Comparison of ENCODE assay signal across 25 cellular contexts in the genomic region with DNA sequence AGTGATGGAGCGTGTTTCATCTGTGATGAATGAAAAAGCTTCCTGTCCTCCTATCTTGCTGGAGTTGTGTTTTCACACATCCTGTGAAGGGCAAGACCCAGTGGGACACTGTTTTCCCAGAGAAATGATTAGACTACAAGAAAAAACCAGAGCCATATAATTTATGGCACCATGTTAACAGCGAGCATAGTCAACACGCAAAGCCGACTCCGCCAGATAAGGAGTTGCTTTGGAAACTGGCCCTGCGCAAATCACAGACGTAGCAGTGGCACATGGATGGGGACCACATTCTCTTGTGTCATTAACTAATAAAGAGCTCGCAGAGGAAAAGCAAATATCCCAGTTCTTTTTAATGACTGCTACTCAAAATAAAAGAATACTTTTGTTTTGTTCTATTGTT.
"Had no signal": no experiment of that assay in that cellular context is flagged by ENCODE, and none has a peak within 500 bp of the region (broad histone marks: within the 10 kb centered on the region; RNA-seq: fewer than 3 reads in every experiment).

No MANE protein-coding gene starts in this region.

- FAIRE-seq: islet of Langerhans had no signal

- H3K9me3 ChIP-seq: esophagus muscularis mucosa, testis, transverse colon had no signal

- H3K27ac ChIP-seq: esophagus muscularis mucosa, neural progenitor cell, testis, transverse colon had no signal

- H3K4me1 Mint-ChIP-seq: neural progenitor cell had no signal

- H3K4me2 ChIP-seq: neural progenitor cell had no signal

- ATAC-seq: left ventricle myocardium superior; naive thymus-derived CD8-positive, alpha-beta T cell; right cardiac atrium had no signal

- H2AFZ ChIP-seq: neural progenitor cell had no signal

- H3K36me3 ChIP-seq: esophagus muscularis mucosa, neural progenitor cell, transverse colon had no signal

- DNase-seq: activated CD4-positive, alpha-beta memory T cell treated with anti-CD3 and anti-CD28 coated beads for 36 hours; activated CD4-positive, alpha-beta T cell treated with anti-CD3 and anti-CD28 coated beads, Interleukin-2, amount 10 ng/mL, durations not matched to agents 24 days and 14 days; activated CD4-positive, CD25-positive, alpha-beta regulatory T cell treated with anti-CD3 and anti-CD28 coated beads, Interleukin-2, amount 50 U/mL, for 72 hours; activated CD8-positive, alpha-beta memory T cell treated with anti-CD3 and anti-CD28 coated beads, Interleukin-2, amount 50 U/mL, for 4 hours; activated gamma-delta T cell; activated naive CD4-positive, alpha-beta T cell treated with anti-CD3 and anti-CD28 coated beads, Interleukin-2, amount 50 U/mL, for 16 hours; activated T-cell treated with anti-CD3 and anti-CD28 coated beads, Interleukin-2, amount 50 U/mL, for 24 hours; foreskin melanocyte; left ventricle myocardium superior; mammary epithelial cell; midbrain; naive thymus-derived CD8-positive, alpha-beta T cell; occipital lobe; stimulated activated CD4-positive, alpha-beta T cell treated with anti-CD3 and anti-CD28 coated beads, Interleukin-2, amount 100 ng/mL, for 48 hours; stimulated activated naive CD4-positive, alpha-beta T cell treated with Interleukin-2 at 50 U/mL for 16 hours; T-helper 2 cell; testis; transverse colon had no signal

- H3K9me3 Mint-ChIP-seq: activated CD4-positive, alpha-beta memory T cell treated with anti-CD3 and anti-CD28 coated beads for 36 hours; activated CD4-positive, alpha-beta T cell treated with anti-CD3 and anti-CD28 coated beads, Interleukin-2, amount 10 ng/mL, durations not matched to agents 24 days and 14 days; activated T-cell treated with anti-CD3 and anti-CD28 coated beads, Interleukin-2, amount 50 U/mL, for 24 hours; central memory CD8-positive, alpha-beta T cell; dendritic cell treated with granulocyte-macrophage colony-stimulating factor and Interleukin-4, amounts not matched to agents 40 ng/mL and 50 ng/mL, for 4 days; endodermal cell; naive thymus-derived CD8-positive, alpha-beta T cell; neural progenitor cell had no signal

- H3K4me1 ChIP-seq: esophagus muscularis mucosa, testis, transverse colon had no signal

- H3K27ac Mint-ChIP-seq: activated CD4-positive, alpha-beta memory T cell treated with anti-CD3 and anti-CD28 coated beads for 36 hours; activated CD4-positive, alpha-beta T cell treated with anti-CD3 and anti-CD28 coated beads, Interleukin-2, amount 10 ng/mL, durations not matched to agents 24 days and 14 days; activated T-cell treated with anti-CD3 and anti-CD28 coated beads, Interleukin-2, amount 50 U/mL, for 24 hours; dendritic cell treated with granulocyte-macrophage colony-stimulating factor and Interleukin-4, amounts not matched to agents 40 ng/mL and 50 ng/mL, for 4 days; endodermal cell; naive thymus-derived CD8-positive, alpha-beta T cell; neural progenitor cell had no signal

- H3K36me3 Mint-ChIP-seq: activated CD4-positive, alpha-beta memory T cell treated with anti-CD3 and anti-CD28 coated beads for 36 hours; naive thymus-derived CD8-positive, alpha-beta T cell; neural progenitor cell had no signal

- H3K27me3 Mint-ChIP-seq: activated CD4-positive, alpha-beta memory T cell treated with anti-CD3 and anti-CD28 coated beads for 36 hours; activated CD4-positive, alpha-beta T cell treated with anti-CD3 and anti-CD28 coated beads, Interleukin-2, amount 10 ng/mL, durations not matched to agents 24 days and 14 days; naive thymus-derived CD8-positive, alpha-beta T cell had no signal

- H3K4me3 ChIP-seq: esophagus muscularis mucosa, neural progenitor cell, testis, transverse colon had no signal

- H3K4me3 Mint-ChIP-seq: activated CD4-positive, alpha-beta memory T cell treated with anti-CD3 and anti-CD28 coated beads for 36 hours; activated CD4-positive, alpha-beta T cell treated with anti-CD3 and anti-CD28 coated beads, Interleukin-2, amount 10 ng/mL, durations not matched to agents 24 days and 14 days; activated T-cell treated with anti-CD3 and anti-CD28 coated beads, Interleukin-2, amount 50 U/mL, for 24 hours; central memory CD8-positive, alpha-beta T cell; dendritic cell treated with granulocyte-macrophage colony-stimulating factor and Interleukin-4, amounts not matched to agents 40 ng/mL and 50 ng/mL, for 4 days; endodermal cell; naive thymus-derived CD8-positive, alpha-beta T cell; neural progenitor cell had no signal

- H3K9ac ChIP-seq: neural progenitor cell had no signal

- H3K27me3 ChIP-seq: neural progenitor cell, testis, transverse colon had no signal
